In genomic region chr6:134550604-134551003, GRCh38 we compare ENCODE assay signal across 1 cellular context.
TF ChIP-seq lines count a peak whose summit lies in the region.

No MANE protein-coding gene starts in this region.

TF ChIP-seq in IMR-90, 13 proteins besides CTCF, POLR2A, EP300 and RAD21:
- TF ChIP-seq CHD1 (IDR thresholded peaks at IDR 0.05; ENCODE audit: low read depth, low read length) (no peak), ELK1 (IDR thresholded peaks at IDR 0.05; ENCODE audit: borderline replicate concordance, low read depth, low read length) (no peak), USF2 (IDR thresholded peaks at IDR 0.05; ENCODE audit: low read depth, low read length) (no peak), RFX5 (IDR thresholded peaks at IDR 0.05; ENCODE audit: low read depth, low read length) (no peak), FOS (IDR thresholded peaks at IDR 0.05; ENCODE audit: low read depth, low read length) (no peak), NFE2L2 (IDR thresholded peaks at IDR 0.05; ENCODE audit: low read depth, low read length) (no peak), MXI1 (IDR thresholded peaks at IDR 0.05; ENCODE audit: borderline replicate concordance, low read depth, low read length) (no peak), MAFK (IDR thresholded peaks at IDR 0.05; ENCODE audit: low read depth, low read length) (no peak), MAZ (IDR thresholded peaks at IDR 0.05; ENCODE audit: borderline replicate concordance, low read depth, low read length) (no peak), CEBPB (IDR thresholded peaks at IDR 0.05; ENCODE audit: low read depth, low read length) (no peak), BHLHE40 (IDR thresholded peaks at IDR 0.05; ENCODE audit: low read depth, low read length) (no peak), RCOR1 (IDR thresholded peaks at IDR 0.05; ENCODE audit: insufficient replicate concordance, low read length) (no peak), SMC3 (IDR thresholded peaks at IDR 0.05; ENCODE audit: low read depth, low read length) (no peak)
